1 cellular context compared by ENCODE assay signal in genomic region chr6:118651282-118652050, GRCh38.
TF ChIP-seq lines count a peak whose summit lies in the region.

CEP85L (minus strand) TSS chr6:118651591; CDS start chr6:118651269, 322 bp downstream.

TF ChIP-seq in HepG2, 621 proteins besides CTCF, POLR2A, EP300 and RAD21 (continued from another document and continues in another):
- TF ChIP-seq ARID5B (CRISPR knock-in tag; IDR thresholded peaks at IDR 0.05) = peak; percentile 46; the same call in 1 of the 2 replicates
- no peak for TF ChIP-seq ZBTB40 (IDR thresholded peaks at IDR 0.05)
- peak; percentile 31; the same call in 1 of the 2 replicates for TF ChIP-seq ZBTB40 (CRISPR knock-in tag; IDR thresholded peaks at IDR 0.05)
- no peak for TF ChIP-seq ZNF83 (CRISPR knock-in tag; IDR thresholded peaks at IDR 0.05; ENCODE audit: borderline replicate concordance)
- no peak for TF ChIP-seq ZNF552 (CRISPR knock-in tag; IDR thresholded peaks at IDR 0.05; ENCODE audit: borderline replicate concordance)
- no peak for TF ChIP-seq SOX13 (IDR thresholded peaks at IDR 0.05)
- no peak; a peak in 1 of 4 replicates for TF ChIP-seq SOX13 (CRISPR knock-in tag; conservative IDR thresholded peaks at IDR 0.05 in 1 of 2, IDR thresholded peaks at IDR 0.05 in 1 of 2)
- TF ChIP-seq ZNF781 (CRISPR knock-in tag; IDR thresholded peaks at IDR 0.05; ENCODE audit: borderline replicate concordance, not compliant biosample characterization) = no peak
- TF ChIP-seq ZNF549 (CRISPR knock-in tag; IDR thresholded peaks at IDR 0.05) = no peak
- TF ChIP-seq KDM6A (CRISPR knock-in tag; IDR thresholded peaks at IDR 0.05; ENCODE audit: low read depth) = no peak
- TF ChIP-seq ZNF33B (CRISPR knock-in tag; IDR thresholded peaks at IDR 0.05) = no peak
- TF ChIP-seq PRDM15 (CRISPR knock-in tag; IDR thresholded peaks at IDR 0.05) = no peak
- TF ChIP-seq SALL2 (CRISPR knock-in tag; IDR thresholded peaks at IDR 0.05) = 0 out of 2 replicates have a peak, but pooled peaks have one; percentile 42
- TF ChIP-seq KIAA2018 (CRISPR knock-in tag; IDR thresholded peaks at IDR 0.05; ENCODE audit: borderline replicate concordance) = no peak
- TF ChIP-seq MAF1 (CRISPR knock-in tag; IDR thresholded peaks at IDR 0.05; ENCODE audit: borderline replicate concordance) = no peak
- no peak for TF ChIP-seq ZNF441 (CRISPR knock-in tag; IDR thresholded peaks at IDR 0.05; ENCODE audit: borderline replicate concordance)
- no peak for TF ChIP-seq SYNCRIP (IDR thresholded peaks at IDR 0.05; ENCODE audit: insufficient read depth, low read depth, low read length)
- TF ChIP-seq ARHGAP35 (CRISPR knock-in tag; IDR thresholded peaks at IDR 0.05; ENCODE audit: borderline replicate concordance) = no peak
- no peak for TF ChIP-seq RBM22 (optimal IDR thresholded peaks at IDR 0.05; ENCODE audit: low read length)
- TF ChIP-seq MEF2D (CRISPR knock-in tag; IDR thresholded peaks at IDR 0.05) = no peak
- TF ChIP-seq FOXM1 (CRISPR knock-in tag; IDR thresholded peaks at IDR 0.05) = no peak
- no peak for TF ChIP-seq NONO (IDR thresholded peaks at IDR 0.05)
- peak; percentile 69 for TF ChIP-seq NONO (CRISPR knock-in tag; conservative IDR thresholded peaks at IDR 0.05)
- TF ChIP-seq GMEB2 (CRISPR knock-in tag; IDR thresholded peaks at IDR 0.05; ENCODE audit: low read depth) = no peak
- TF ChIP-seq ZNF616 (CRISPR knock-in tag; IDR thresholded peaks at IDR 0.05; ENCODE audit: low read depth) = no peak
- TF ChIP-seq KLF9 (CRISPR knock-in tag; IDR thresholded peaks at IDR 0.05; ENCODE audit: low read depth) = no peak
- no peak for TF ChIP-seq ZFP1 (CRISPR knock-in tag; IDR thresholded peaks at IDR 0.05)
